Comparison of ENCODE assay signal across 8 cellular contexts in genomic region chr3:139388961-139389551, GRCh38.
DNase-seq lines count a peak whose midpoint lies in the region; ATAC-seq and TF ChIP-seq lines count a peak whose summit lies in the region.

No MANE protein-coding gene starts in this region.

- H3K4me1 ChIP-seq in endocrine pancreas (ENCODE audit: control insufficient read depth, insufficient read depth, low read length), result peaks cover 18% of the 10 kb centered on the region

- peaks cover 58% of the 10 kb centered on the region for H3K4me1 Mint-ChIP-seq in nephron progenitor cell

- no peaks in the 10 kb centered on the region for H3K9me3 Mint-ChIP-seq in nephron progenitor cell

- H3K27ac Mint-ChIP-seq in nephron progenitor cell, result peak overlapping the region; percentile 100

- no peaks in the 10 kb centered on the region for H3K9me3 ChIP-seq in endocrine pancreas (ENCODE audit: control insufficient read depth, low read length)

- no peaks in the 10 kb centered on the region for H3K36me3 ChIP-seq in endocrine pancreas (ENCODE audit: control insufficient read depth, insufficient read depth, low read length)

- peak; percentile 52 to 62 for DNase-seq in NOMO-1 (lab: John Stamatoyannopoulos, UW; ENCODE audit: unreplicated experiment in 2 of 2)
- no peak for DNase-seq in NOMO-1 treated with dmso at 0.1 percent for 144 hours (lab: John Stamatoyannopoulos, UW; ENCODE audit: unreplicated experiment)
- peak; percentile 2 for DNase-seq in T follicular helper cell (ENCODE audit: low read depth)
- DNase-seq in nephron progenitor cell, result no peak
- no peak for DNase-seq in 8988T
- no peak for DNase-seq in globus pallidus (ENCODE audit: low spot score)

- peak; percentile 28 for ATAC-seq in HG02938 (IDR thresholded peaks at IDR 0.05; ENCODE audit: unreplicated experiment)

- H3K4me3 ChIP-seq in endocrine pancreas (ENCODE audit: control insufficient read depth, insufficient read depth, low read length), result peak overlapping the region; percentile 98

- H3K36me3 Mint-ChIP-seq in nephron progenitor cell (ENCODE audit: low read depth), result no peaks in the 10 kb centered on the region

- no peaks in the 10 kb centered on the region for H3K27me3 ChIP-seq in endocrine pancreas (ENCODE audit: control insufficient read depth, insufficient read depth, low read length)

- peak overlapping the region; percentile 99 for H3K4me3 Mint-ChIP-seq in nephron progenitor cell

- no peak for TF ChIP-seq CTCF in nephron progenitor cell (IDR thresholded peaks at IDR 0.05)

- peak overlapping the region; percentile 100 for H3K9ac ChIP-seq in endocrine pancreas (ENCODE audit: control insufficient read depth, insufficient read depth, low read length)

- H3K27me3 Mint-ChIP-seq in nephron progenitor cell (ENCODE audit: low read depth, poor library complexity), result no peaks in the 10 kb centered on the region

Comparison
In these comparisons a context has a peak if more than half of its experiments do, and no peak if none do; other contexts are left out.
1. DNase-seq: peak in NOMO-1 (2 of 2) and T follicular helper cell (single experiment); none in NOMO-1 treated with dmso at 0.1 percent for 144 hours (single experiment), nephron progenitor cell (single experiment), 8988T (single experiment) and globus pallidus (single experiment).